In the genomic region with DNA sequence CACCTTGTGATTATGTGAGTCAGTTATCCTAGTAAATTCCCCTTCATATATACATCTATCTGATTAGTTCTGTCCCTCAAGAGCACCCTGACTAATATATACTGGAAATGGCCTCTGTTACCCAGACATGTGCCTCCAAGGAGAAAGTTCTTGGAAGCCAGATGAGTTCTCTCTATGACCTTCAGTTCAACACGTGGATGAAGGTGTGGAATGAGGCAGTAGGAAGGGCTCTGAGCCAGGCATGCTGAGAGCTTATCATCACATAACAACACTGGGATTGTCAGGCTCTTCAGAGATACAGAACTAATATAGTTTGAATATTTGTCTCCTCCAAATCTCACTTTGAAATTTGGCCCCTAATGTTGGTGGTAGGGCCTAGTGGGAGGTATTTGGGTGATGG, we compare ENCODE assay signal across 3 cellular contexts.
"Had no signal": no experiment of that assay in that cellular context is flagged by ENCODE, and none has a peak within 500 bp of the region (broad histone marks: within the 10 kb centered on the region; RNA-seq: fewer than 3 reads in every experiment).

No MANE protein-coding gene starts in this region.

- H3K4me3 ChIP-seq: GM12878 had no signal

- ATAC-seq: GM12878 had no signal

- DNase-seq: GDM1, GF-D8 had no signal
